Comparison of ENCODE assay signal across 8 cellular contexts in the genomic region with DNA sequence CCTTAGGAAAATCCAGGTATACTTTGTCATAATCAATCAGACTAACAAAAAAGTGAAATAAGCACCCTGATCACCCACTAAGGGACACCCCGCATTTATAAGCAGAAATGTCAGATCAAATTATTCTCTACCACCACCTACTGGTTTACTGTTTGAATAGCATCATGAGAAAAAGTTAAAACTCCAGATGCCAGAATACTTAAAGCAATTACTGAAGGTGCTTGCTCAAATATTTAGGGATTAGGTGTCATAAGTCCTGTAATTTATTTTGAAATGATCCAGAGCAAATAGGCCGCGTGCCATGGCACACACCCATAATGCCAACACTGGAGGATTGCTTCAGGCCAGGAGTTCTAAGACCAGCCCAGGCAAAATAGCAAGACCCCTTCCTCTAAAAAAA. TPM values are rescaled to one million over a fixed set of nuclear protein-coding genes. Genes with fewer than 3 reads are reported as not detected.
DNase-seq lines count a peak whose midpoint lies in the region; ATAC-seq and TF ChIP-seq lines count a peak whose summit lies in the region.

No MANE protein-coding gene starts in this region.

- H3K9me2 ChIP-seq in hepatocyte (replicated peaks; ENCODE audit: insufficient read depth), result no peaks in the 10 kb centered on the region

- 59% methylated on average over 3 of the region's 3 CpGs for WGBS in hepatocyte (ENCODE audit: low lambda C conversion rate, missing lambda C conversion rate)

- no peaks in the 10 kb centered on the region for H3K9me3 ChIP-seq in hepatocyte (ENCODE audit: low read depth)
- no peaks in the 10 kb centered on the region for H3K9me3 ChIP-seq in tibial artery

- intact Hi-C loops in tibial artery (cut with DNase I; ENCODE audit: low total_unique reads), result loop anchor here (5.0 kb wide), 1 partner anchor 58 kb away; no protein-coding TSS in a partner anchor

- ATAC-seq in GM19467 (IDR thresholded peaks at IDR 0.05; ENCODE audit: unreplicated experiment), result no peak

- H3K36me3 ChIP-seq in hepatocyte (replicated peaks; ENCODE audit: insufficient read depth, low read depth) (no peaks in the 10 kb centered on the region), tibial artery (no peaks in the 10 kb centered on the region)

- H4K20me1 ChIP-seq in hepatocyte (ENCODE audit: insufficient read depth, poor library complexity, severe bottlenecking), result no peaks in the 10 kb centered on the region

- H2AFZ ChIP-seq in hepatocyte, result no peak overlapping the region

- TF ChIP-seq CTCF in VCaP (conservative IDR thresholded peaks at IDR 0.05), result peak; percentile 80
- TF ChIP-seq CTCF in hepatocyte (IDR thresholded peaks at IDR 0.05; ENCODE audit: poor library complexity), result peak; percentile 62
- peak; percentile 58 to 65 for TF ChIP-seq CTCF in tibial artery (IDR thresholded peaks at IDR 0.05)

- peak; percentile 6 for DNase-seq in NCI-H345 (lab: John Stamatoyannopoulos, UW)
- no peak for DNase-seq in NCI-H345 treated with DMSO at 0.1 percent for 48 hours (lab: John Stamatoyannopoulos, UW; ENCODE audit: unreplicated experiment)
- peak; percentile 64 for DNase-seq in LHCN-M2 (ENCODE audit: low read depth)
- DNase-seq in hepatocyte (ENCODE audit: low spot score), result peak; percentile 48
- DNase-seq in tibial artery, result no peak
- no peak for DNase-seq in activated T-cell treated with anti-CD3 and anti-CD28 coated beads, Interleukin-2, amount 50 U/mL, for 48 hours

- peaks cover 23% of the 10 kb centered on the region for H3K79me2 ChIP-seq in hepatocyte

- H3K27me3 ChIP-seq in hepatocyte, result no peaks in the 10 kb centered on the region
- H3K27me3 ChIP-seq in tibial artery, result peaks cover 0 to 5% of the 10 kb centered on the region in 2 donors

- H3K4me3 ChIP-seq in hepatocyte (no peak overlapping the region), tibial artery (no peak overlapping the region)

- peak overlapping the region; percentile 78 for H3K4me2 ChIP-seq in hepatocyte

- H3K27ac ChIP-seq in VCaP (no peak overlapping the region; the same call in 1 of the 2 replicates), hepatocyte (no peak overlapping the region), tibial artery (no peak overlapping the region)

- no peaks in the 10 kb centered on the region for H3K4me1 ChIP-seq in hepatocyte (ENCODE audit: insufficient read depth)
- H3K4me1 ChIP-seq in tibial artery, result peaks cover 0 to 13% (median 11%) of the 10 kb centered on the region in 4 donors

RNA-seq across cellular contexts. Expression of a gene that starts 2.3 kb away (rescaled TPM):
- 264 and 349 TPM in 2 replicates for total RNA-seq in LHCN-M2 (2014; rRNA removed)
- 54.4 TPM for polyA plus RNA-seq in LHCN-M2 (2012)
- 36.9 and 37.4 TPM in 2 replicates for total RNA-seq in hepatocyte
- polyA plus RNA-seq in hepatocyte, result 19.3 and 21.3 TPM in 2 replicates

RNA-seq across cellular contexts. Expression of a gene that starts 27.9 kb away (rescaled TPM):
- 47.5 and 55.3 TPM in 2 replicates for total RNA-seq in LHCN-M2 (2014; rRNA removed)
- polyA plus RNA-seq in LHCN-M2 (2012), result 553 TPM
- 44.9 and 48.2 TPM in 2 replicates for total RNA-seq in hepatocyte
- 149 and 183 TPM in 2 replicates for polyA plus RNA-seq in hepatocyte

RNA-seq across cellular contexts. Expression of a gene that starts 50.9 kb away (rescaled TPM):
- total RNA-seq in LHCN-M2 (2014; rRNA removed), result not detected in 2 replicates
- 0.19 TPM for polyA plus RNA-seq in LHCN-M2 (2012)
- total RNA-seq in hepatocyte, result 0.47 TPM in 1 of 2 replicates, not detected in the other
- polyA plus RNA-seq in hepatocyte, result 3.3 and 3.8 TPM in 2 replicates

Comparison
In these comparisons a context has a peak if more than half of its experiments do, and no peak if none do; other contexts are left out.
1. DNase-seq: peak in NCI-H345 (single experiment), LHCN-M2 (single experiment) and hepatocyte (single experiment); none in NCI-H345 treated with DMSO at 0.1 percent for 48 hours (single experiment), tibial artery (0 of 2) and activated T-cell treated with anti-CD3 and anti-CD28 coated beads, Interleukin-2, amount 50 U/mL, for 48 hours (0 of 2).
2. Peak in every context shown above with its lines, with median percentiles within 50 percentile points of each other: CTCF ChIP-seq.